In genomic region chr3:16378415-16378814, GRCh38 we compare ENCODE assay signal across 1 cellular context.
TF ChIP-seq lines count a peak whose summit lies in the region.

No MANE protein-coding gene starts in this region.

TF ChIP-seq in GM12878, 131 proteins besides CTCF, POLR2A, EP300 and RAD21 (continued from another document):
- TF ChIP-seq PKNOX1 (IDR thresholded peaks at IDR 0.05), result no peak
- TF ChIP-seq, protein P1, sequence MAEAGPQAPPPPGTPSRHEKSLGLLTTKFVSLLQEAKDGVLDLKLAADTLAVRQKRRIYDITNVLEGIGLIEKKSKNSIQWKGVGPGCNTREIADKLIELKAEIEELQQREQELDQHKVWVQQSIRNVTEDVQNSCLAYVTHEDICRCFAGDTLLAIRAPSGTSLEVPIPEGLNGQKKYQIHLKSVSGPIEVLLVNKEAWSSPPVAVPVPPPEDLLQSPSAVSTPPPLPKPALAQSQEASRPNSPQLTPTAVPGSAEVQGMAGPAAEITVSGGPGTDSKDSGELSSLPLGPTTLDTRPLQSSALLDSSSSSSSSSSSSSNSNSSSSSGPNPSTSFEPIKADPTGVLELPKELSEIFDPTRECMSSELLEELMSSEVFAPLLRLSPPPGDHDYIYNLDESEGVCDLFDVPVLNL (IDR thresholded peaks at IDR 0.05; ENCODE audit: low read depth, low read length), result no peak
- TF ChIP-seq NRF1 (conservative IDR thresholded peaks at IDR 0.05; ENCODE audit: low read depth, low read length), result no peak
- TF ChIP-seq IRF4 (IDR thresholded peaks at IDR 0.05; ENCODE audit: low read depth, low read length), result 0 out of 2 replicates have a peak, but pooled peaks have one; percentile 30
- no peak for TF ChIP-seq POLR2AphosphoS2 (IDR thresholded peaks at IDR 0.05; ENCODE audit: low read depth, low read length)
- TF ChIP-seq IKZF2 (IDR thresholded peaks at IDR 0.05), result no peak
- no peak for TF ChIP-seq IRF3 (IDR thresholded peaks at IDR 0.05)
- no peak; the same call in 1 of the 2 replicates for TF ChIP-seq RBBP5 (conservative IDR thresholded peaks at IDR 0.05)
- no peak for TF ChIP-seq JUNB (IDR thresholded peaks at IDR 0.05)
- no peak for TF ChIP-seq CEBPB (IDR thresholded peaks at IDR 0.05; ENCODE audit: borderline replicate concordance in 1 of 2, low read depth in 2 of 2, low read length in 2 of 2)
- peak; percentile 18 for TF ChIP-seq KLF5 (IDR thresholded peaks at IDR 0.05; ENCODE audit: partially characterized antibody)
- TF ChIP-seq SUPT20H (IDR thresholded peaks at IDR 0.05; ENCODE audit: borderline replicate concordance, control insufficient read depth, low read depth, low read length), result no peak
- TF ChIP-seq CHD1 (IDR thresholded peaks at IDR 0.05; ENCODE audit: low read depth, low read length), result no peak
- TF ChIP-seq STAT3 (IDR thresholded peaks at IDR 0.05; ENCODE audit: low read depth, low read length), result no peak
- TF ChIP-seq TBL1XR1 (IDR thresholded peaks at IDR 0.05; ENCODE audit: low read depth, low read length), result no peak
- TF ChIP-seq HCFC1 (IDR thresholded peaks at IDR 0.05; ENCODE audit: low read length), result no peak
- TF ChIP-seq EGR1 (IDR thresholded peaks at IDR 0.05; ENCODE audit: borderline replicate concordance in 1 of 2, low read depth in 2 of 2, low read length in 2 of 2), result no peak
- TF ChIP-seq ATF3 (IDR thresholded peaks at IDR 0.05; ENCODE audit: borderline replicate concordance, extremely low read depth, low read depth, low read length), result no peak
- TF ChIP-seq NR2C1 (IDR thresholded peaks at IDR 0.05), result no peak
- TF ChIP-seq RCOR1 (conservative IDR thresholded peaks at IDR 0.05; ENCODE audit: low read depth, low read length), result 0 out of 2 replicates have a peak, but pooled peaks have one; percentile 13
- TF ChIP-seq IRF5 (IDR thresholded peaks at IDR 0.05; ENCODE audit: borderline replicate concordance), result no peak
- TF ChIP-seq NBN (IDR thresholded peaks at IDR 0.05), result no peak
- no peak for TF ChIP-seq MAX (IDR thresholded peaks at IDR 0.05; ENCODE audit: low read depth, low read length)
- TF ChIP-seq MEF2B (IDR thresholded peaks at IDR 0.05; ENCODE audit: partially characterized antibody, poor library complexity, severe bottlenecking), result no peak
- TF ChIP-seq JUND (IDR thresholded peaks at IDR 0.05; ENCODE audit: low read depth, low read length), result no peak
- no peak for TF ChIP-seq ZBTB40 (IDR thresholded peaks at IDR 0.05; ENCODE audit: borderline replicate concordance)
- TF ChIP-seq POU2F2 (IDR thresholded peaks at IDR 0.05; ENCODE audit: borderline replicate concordance, low read depth, low read length), result no peak
- no peak for TF ChIP-seq ATF7 (IDR thresholded peaks at IDR 0.05; ENCODE audit: low read depth)
- TF ChIP-seq BCL11A (IDR thresholded peaks at IDR 0.05; ENCODE audit: low read depth, low read length), result no peak
- no peak for TF ChIP-seq FOS (IDR thresholded peaks at IDR 0.05; ENCODE audit: borderline replicate concordance, extremely low read depth, insufficient read length)
- TF ChIP-seq PML (IDR thresholded peaks at IDR 0.05; ENCODE audit: low read length), result no peak
- no peak for TF ChIP-seq GABPA (IDR thresholded peaks at IDR 0.05; ENCODE audit: low read depth)
- TF ChIP-seq STAT1 (conservative IDR thresholded peaks at IDR 0.05), result no peak
- no peak for TF ChIP-seq ZNF24 (IDR thresholded peaks at IDR 0.05)
- TF ChIP-seq ZNF217 (IDR thresholded peaks at IDR 0.05), result peak; percentile 60
- TF ChIP-seq PAX8 (IDR thresholded peaks at IDR 0.05), result no peak
- TF ChIP-seq RUNX3 (IDR thresholded peaks at IDR 0.05; ENCODE audit: low read length), result no peak
- TF ChIP-seq IKZF1 (conservative IDR thresholded peaks at IDR 0.05), result 0 out of 2 replicates have a peak, but pooled peaks have one; percentile 42
- TF ChIP-seq CHD2 (IDR thresholded peaks at IDR 0.05; ENCODE audit: borderline replicate concordance, low read depth, low read length), result no peak
- no peak for TF ChIP-seq ATF2 (IDR thresholded peaks at IDR 0.05; ENCODE audit: low read length)
- TF ChIP-seq SREBF2 (IDR thresholded peaks at IDR 0.05; ENCODE audit: low read length), result no peak
- no peak for TF ChIP-seq MTA2 (IDR thresholded peaks at IDR 0.05; ENCODE audit: low read depth)
- no peak for TF ChIP-seq RELA (IDR thresholded peaks at IDR 0.05; ENCODE audit: borderline replicate concordance, partially characterized antibody)
